ENCODE assay signal across 11 cellular contexts in the genomic region with DNA sequence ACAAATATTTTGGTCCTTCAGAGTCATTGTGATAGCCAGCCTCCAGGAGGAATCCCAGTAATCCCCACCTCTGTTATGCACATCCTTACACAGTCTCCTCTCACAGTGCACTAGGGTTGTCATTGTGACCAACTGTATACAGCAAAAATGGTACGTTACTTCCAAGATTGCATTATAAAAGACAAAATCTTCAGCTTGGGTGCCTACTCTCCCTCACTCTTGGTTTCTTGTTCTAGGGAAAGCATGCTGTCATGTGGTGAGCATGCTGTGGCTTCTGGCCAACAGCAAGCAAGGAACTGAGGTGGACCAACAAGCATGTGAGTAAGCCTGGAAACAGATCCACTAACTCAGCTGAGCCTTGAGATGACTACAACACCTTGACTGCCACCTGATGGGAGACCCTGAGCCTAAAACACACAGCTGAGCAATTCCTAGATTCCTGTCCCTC.
DNase-seq lines count a peak whose midpoint lies in the region; ATAC-seq and TF ChIP-seq lines count a peak whose summit lies in the region.
"Had no signal": no experiment of that assay in that cellular context is flagged by ENCODE, and none has a peak within 500 bp of the region (broad histone marks: within the 10 kb centered on the region; RNA-seq: fewer than 3 reads in every experiment).

No MANE protein-coding gene starts in this region.

- TF ChIP-seq CTCF in RWPE1 (conservative IDR thresholded peaks at IDR 0.05; ENCODE audit: low read depth), result no peak

- H3K36me3 Mint-ChIP-seq in activated T-helper 1 cell treated with anti-CD3 and anti-CD28 coated beads, Interleukin-12 subunit alpha, Interleukin-12 subunit beta, Interleukin-2, Interleukin-4 antibody, amounts not matched to agents 30 ng/mL and 10 ng/mL and 1 ng/mL, durations not matched to agents 14 hours and 24 hours and 36 hours (ENCODE audit: low read depth), result no peaks in the 10 kb centered on the region
- H3K36me3 Mint-ChIP-seq: activated naive CD8-positive, alpha-beta T cell treated with anti-CD3 and anti-CD28 coated beads, Interleukin-2, amount 10 ng/mL, durations not matched to agents 7 days and 5 days had no signal

- peaks cover 8% of the 10 kb centered on the region; the same call in 1 of the 2 replicates for H3K36me3 ChIP-seq in SJSA1

- intact Hi-C loops in activated T-helper 1 cell treated with anti-CD3 and anti-CD28 coated beads, Interleukin-12 subunit alpha, Interleukin-12 subunit beta, Interleukin-2, Interleukin-4 antibody, amounts not matched to agents 30 ng/mL and 10 ng/mL and 1 ng/mL, durations not matched to agents 14 hours and 24 hours and 36 hours (cut with micrococcal nuclease), result no loop called here

- no peak overlapping the region for H3K27ac Mint-ChIP-seq in activated T-helper 1 cell treated with anti-CD3 and anti-CD28 coated beads, Interleukin-12 subunit alpha, Interleukin-12 subunit beta, Interleukin-2, Interleukin-4 antibody, amounts not matched to agents 30 ng/mL and 10 ng/mL and 1 ng/mL, durations not matched to agents 14 hours and 24 hours and 36 hours
- H3K27ac Mint-ChIP-seq: activated naive CD8-positive, alpha-beta T cell treated with anti-CD3 and anti-CD28 coated beads, Interleukin-2, amount 10 ng/mL, durations not matched to agents 7 days and 5 days had no signal

- H3K4me3 ChIP-seq in SJSA1, result no peak overlapping the region

- DNase-seq in SJSA1 (ENCODE audit: low read depth in 1 of 2, low spot score in 2 of 2) (peak in 1 of 2 experiments; percentile 66), glomerular visceral epithelial cell (ENCODE audit: extremely low spot score) (peak; percentile 88), stromal cell of bone marrow (ENCODE audit: low read depth) (peak; percentile 56), RWPE1 (ENCODE audit: low spot score) (no peak), NCI-H146 (lab: John Stamatoyannopoulos, UW) (no peak)
- no peak for DNase-seq in activated CD8-positive, alpha-beta memory T cell treated with anti-CD3 and anti-CD28 coated beads, Interleukin-2, amount 50 U/mL, for 48 hours
- DNase-seq in activated T-helper 1 cell treated with anti-CD3 and anti-CD28 coated beads, Interleukin-12 subunit alpha, Interleukin-12 subunit beta, Interleukin-2, Interleukin-4 antibody, amounts not matched to agents 30 ng/mL and 10 ng/mL and 1 ng/mL, durations not matched to agents 14 hours and 24 hours and 36 hours (ENCODE audit: low spot score), result no peak
- DNase-seq: activated naive CD8-positive, alpha-beta T cell treated with anti-CD3 and anti-CD28 coated beads, Interleukin-2, amount 10 ng/mL, durations not matched to agents 7 days and 5 days; NCI-H748 treated with DMSO at 0.1 percent for 48 hours; nucleus accumbens had no signal

- ATAC-seq in GM21723 (IDR thresholded peaks at IDR 0.05; ENCODE audit: unreplicated experiment), result peak; percentile 46

- H3K27ac ChIP-seq in SJSA1 (peak overlapping the region; percentile 60), RWPE1 (no peak overlapping the region)

- no peaks in the 10 kb centered on the region for H3K4me1 Mint-ChIP-seq in activated T-helper 1 cell treated with anti-CD3 and anti-CD28 coated beads, Interleukin-12 subunit alpha, Interleukin-12 subunit beta, Interleukin-2, Interleukin-4 antibody, amounts not matched to agents 30 ng/mL and 10 ng/mL and 1 ng/mL, durations not matched to agents 14 hours and 24 hours and 36 hours (ENCODE audit: low read depth)
- H3K4me1 Mint-ChIP-seq: activated naive CD8-positive, alpha-beta T cell treated with anti-CD3 and anti-CD28 coated beads, Interleukin-2, amount 10 ng/mL, durations not matched to agents 7 days and 5 days had no signal

- no peak overlapping the region for H3K4me3 Mint-ChIP-seq in activated T-helper 1 cell treated with anti-CD3 and anti-CD28 coated beads, Interleukin-12 subunit alpha, Interleukin-12 subunit beta, Interleukin-2, Interleukin-4 antibody, amounts not matched to agents 30 ng/mL and 10 ng/mL and 1 ng/mL, durations not matched to agents 14 hours and 24 hours and 36 hours
- H3K4me3 Mint-ChIP-seq: activated naive CD8-positive, alpha-beta T cell treated with anti-CD3 and anti-CD28 coated beads, Interleukin-2, amount 10 ng/mL, durations not matched to agents 7 days and 5 days had no signal

- H3K9me3 ChIP-seq in SJSA1 (replicated peaks), result no peaks in the 10 kb centered on the region

- H3K4me1 ChIP-seq in SJSA1 (replicated peaks), result peaks cover 44% of the 10 kb centered on the region

- H3K27me3 Mint-ChIP-seq in activated T-helper 1 cell treated with anti-CD3 and anti-CD28 coated beads, Interleukin-12 subunit alpha, Interleukin-12 subunit beta, Interleukin-2, Interleukin-4 antibody, amounts not matched to agents 30 ng/mL and 10 ng/mL and 1 ng/mL, durations not matched to agents 14 hours and 24 hours and 36 hours (ENCODE audit: insufficient read depth), result peaks cover 2% of the 10 kb centered on the region

- H3K9me3 Mint-ChIP-seq in activated T-helper 1 cell treated with anti-CD3 and anti-CD28 coated beads, Interleukin-12 subunit alpha, Interleukin-12 subunit beta, Interleukin-2, Interleukin-4 antibody, amounts not matched to agents 30 ng/mL and 10 ng/mL and 1 ng/mL, durations not matched to agents 14 hours and 24 hours and 36 hours, result no peaks in the 10 kb centered on the region
- H3K9me3 Mint-ChIP-seq: activated naive CD8-positive, alpha-beta T cell treated with anti-CD3 and anti-CD28 coated beads, Interleukin-2, amount 10 ng/mL, durations not matched to agents 7 days and 5 days had no signal

- H3K27me3 ChIP-seq in SJSA1 (replicated peaks), result no peaks in the 10 kb centered on the region

- CTCF ChIA-PET in RWPE1 (lab: Yijun Ruan, JAX), result no interaction called here

- POLR2A ChIA-PET in RWPE1 (lab: Yijun Ruan, JAX; ENCODE audit: low non-redundant PET), result no interaction called here

Comparison
In these comparisons a context has a peak if more than half of its experiments do, and no peak if none do; other contexts are left out.
1. DNase-seq: peak in glomerular visceral epithelial cell (single experiment) and stromal cell of bone marrow (single experiment); none in RWPE1 (single experiment), activated CD8-positive, alpha-beta memory T cell treated with anti-CD3 and anti-CD28 coated beads, Interleukin-2, amount 50 U/mL, for 48 hours (single experiment), NCI-H146 (single experiment) and activated T-helper 1 cell treated with anti-CD3 and anti-CD28 coated beads, Interleukin-12 subunit alpha, Interleukin-12 subunit beta, Interleukin-2, Interleukin-4 antibody, amounts not matched to agents 30 ng/mL and 10 ng/mL and 1 ng/mL, durations not matched to agents 14 hours and 24 hours and 36 hours (single experiment).